9 cellular contexts compared by ENCODE assay signal in genomic region chr10:43573250-43574034, GRCh38. TPM values are rescaled to one million over a fixed set of nuclear protein-coding genes. Genes with fewer than 3 reads are reported as not detected.
A peak's percentile ranks its signal among the peaks of the same experiment; 100 is the strongest.
DNase-seq lines count a peak whose midpoint lies in the region; ATAC-seq, FAIRE-seq and TF ChIP-seq lines count a peak whose summit lies in the region.
"Had no signal": no experiment of that assay in that cellular context is flagged by ENCODE, and none has a peak within 500 bp of the region (broad histone marks: within the 10 kb centered on the region; RNA-seq: fewer than 3 reads in every experiment).

No MANE protein-coding gene starts in this region.

- H3K36me3 ChIP-seq in heart right ventricle (peaks cover 0 to under 1% (median 0%) of the 10 kb centered on the region in 9 donors), bronchial epithelial cell (ENCODE audit: control insufficient read depth, insufficient read depth, low read length) (no peaks in the 10 kb centered on the region), mesodermal cell (ENCODE audit: control insufficient read depth, insufficient read depth, low read length) (peaks cover 7% of the 10 kb centered on the region), urinary bladder (ENCODE audit: insufficient read depth) (no peaks in the 10 kb centered on the region)

- H3K27me3 ChIP-seq in heart right ventricle (no peaks in the 10 kb centered on the region), bronchial epithelial cell (ENCODE audit: control insufficient read depth, insufficient read depth, low read length) (no peaks in the 10 kb centered on the region)

- H3K27ac ChIP-seq in heart right ventricle: peak overlapping the region in 9 of 10 donors; percentile 52 to 83 (median 60)
- no peak overlapping the region for H3K27ac ChIP-seq in mesodermal cell (ENCODE audit: low read depth, low read length, severe bottlenecking)
- no peak overlapping the region for H3K27ac ChIP-seq in urinary bladder (ENCODE audit: low read depth)

- H3K4me3 ChIP-seq in heart right ventricle: peak overlapping the region; percentile 7 to 74 (median 63)
- H3K4me3 ChIP-seq in bronchial epithelial cell (ENCODE audit: low read depth, low read length): peak overlapping the region; percentile 37
- H3K4me3 ChIP-seq in mesodermal cell (ENCODE audit: extremely low read depth, insufficient read depth, low read length, poor library complexity, severe bottlenecking): peak overlapping the region; percentile 39
- peak overlapping the region; percentile 74 for H3K4me3 ChIP-seq in urinary bladder (ENCODE audit: low read depth, low read length)

- H3K4me1 ChIP-seq in heart right ventricle (peaks cover 0 to 20% (median 14%) of the 10 kb centered on the region in 9 donors), mesodermal cell (ENCODE audit: control insufficient read depth, insufficient read depth, low read length, poor library complexity, severe bottlenecking) (no peaks in the 10 kb centered on the region), urinary bladder (ENCODE audit: insufficient read depth) (peaks cover 3% of the 10 kb centered on the region)

- FAIRE-seq in bronchial epithelial cell (lab: Jason Lieb, UNC): no peak
- FAIRE-seq: islet of Langerhans had no signal

- no peak for DNase-seq in heart right ventricle
- DNase-seq in left cardiac atrium: no peak
- DNase-seq in bronchial epithelial cell (ENCODE audit: low read depth): no peak
- DNase-seq in activated naive CD4-positive, alpha-beta T cell treated with anti-CD3 and anti-CD28 coated beads, Interleukin-2, amount 50 U/mL, for 16 hours: no peak

- 38% methylated on average over 17 of the region's 17 CpGs for WGBS in heart right ventricle, 2 donors
- WGBS in mesodermal cell (ENCODE audit: insufficient coverage in 2 of 2), 2 experiments: 45 to 59% methylated on average over 11 to 17 of the region's 17 CpGs
- 25% methylated on average over 17 of the region's 17 CpGs for WGBS in urinary bladder

- TF ChIP-seq CTCF in heart right ventricle (IDR thresholded peaks at IDR 0.05) (no peak), bronchial epithelial cell (IDR thresholded peaks at IDR 0.05; ENCODE audit: insufficient read depth, low read length, severe bottlenecking) (no peak)

- no peaks in the 10 kb centered on the region for H3K9me3 ChIP-seq in heart right ventricle
- peaks cover 4% of the 10 kb centered on the region for H3K9me3 ChIP-seq in mesodermal cell (ENCODE audit: control insufficient read depth, low read length)

- no peak for ATAC-seq in heart right ventricle
- no peak for ATAC-seq in left cardiac atrium
- no peak for ATAC-seq in GM21717 (IDR thresholded peaks at IDR 0.05; ENCODE audit: unreplicated experiment)
- ATAC-seq in HG03442 (IDR thresholded peaks at IDR 0.05; ENCODE audit: unreplicated experiment): no peak

- intact Hi-C loops in heart right ventricle (cut with DNase I) (loop anchor here in 1 of 10 donors (2.0 kb wide), 1 partner anchor 75 kb away; the partner anchor contains the start of gene ZNF32), left cardiac atrium (cut with DNase I) (no loop called here)

RNA-seq across cellular contexts. Expression of gene ZNF239, which starts 1.0 kb away (rescaled TPM):
- 1 to 10 TPM; 1.1 to 2.5 (median 1.6) TPM for total RNA-seq in heart right ventricle
- polyA plus RNA-seq in heart right ventricle: 1 to 10 TPM in 1 of 2 donors, under 1 TPM in 1; 0.66 to 1.2 TPM
- 1 to 10 TPM; 2.1 to 2.2 TPM for total RNA-seq in left cardiac atrium
- total RNA-seq in bronchial epithelial cell: 0.26 and 2.6 TPM in 2 replicates
- 1.7 TPM for polyA plus RNA-seq in mesodermal cell (2013, experiment 1 of 2)
- 1.8 TPM for polyA plus RNA-seq in mesodermal cell (2013, experiment 2 of 2)
- total RNA-seq in urinary bladder: 8.1 TPM
- polyA plus RNA-seq in urinary bladder: 5.3 TPM

RNA-seq across cellular contexts. Expression of gene ZNF485, which starts 32.8 kb away (rescaled TPM):
- 1 to 10 TPM in 8 of 10 donors, under 1 TPM in 2; 0.81 to 2.3 (median 1.5) TPM for total RNA-seq in heart right ventricle
- polyA plus RNA-seq in heart right ventricle: 1 to 10 TPM in 1 of 2 donors, under 1 TPM in 1; 0.94 to 2.3 TPM
- total RNA-seq in left cardiac atrium: 1 to 10 TPM; 2.0 to 2.8 TPM
- total RNA-seq in bronchial epithelial cell: 2.4 and 4.7 TPM in 2 replicates
- polyA plus RNA-seq in mesodermal cell (2013, experiment 1 of 2): 2.2 TPM
- 1.4 TPM for polyA plus RNA-seq in mesodermal cell (2013, experiment 2 of 2)
- total RNA-seq in urinary bladder: 5.2 TPM
- 1.7 TPM for polyA plus RNA-seq in urinary bladder

Comparison
In these comparisons a context has a peak if more than half of its experiments do, and no peak if none do; other contexts are left out.
1. H3K27ac ChIP-seq: peak in heart right ventricle (9 of 10); none in mesodermal cell (single experiment) and urinary bladder (single experiment).
2. Peak in every context shown above with its lines, with median percentiles within 50 percentile points of each other: H3K4me3 ChIP-seq.